ENCODE assay signal across 6 cellular contexts in genomic region chr4:78225236-78225635, GRCh38.
"Had no signal": no experiment of that assay in that cellular context is flagged by ENCODE, and none has a peak within 500 bp of the region (broad histone marks: within the 10 kb centered on the region; RNA-seq: fewer than 3 reads in every experiment).

No MANE protein-coding gene starts in this region.

- H3K4me2 ChIP-seq: GM23338 had no signal

- DNase-seq: H9, HCEC 1CT, KBM-7 had no signal

- H3K4me3 Mint-ChIP-seq: GM23338, H9, IgD-negative memory B cell had no signal

- H2AFZ ChIP-seq: GM23338 had no signal

- H3K27me3 Mint-ChIP-seq: IgD-negative memory B cell had no signal

- H3K4me1 Mint-ChIP-seq: IgD-negative memory B cell had no signal

- H3K36me3 Mint-ChIP-seq: IgD-negative memory B cell had no signal

- H3K4me3 ChIP-seq: GM23338 had no signal

- H3K27ac Mint-ChIP-seq: GM23338, H9, IgD-negative memory B cell had no signal

- ATAC-seq: GM23338, HepG2 had no signal
